In genomic region chr11:1830119-1830499, GRCh38 we compare ENCODE assay signal across 16 cellular contexts. TPM values are rescaled to one million over a fixed set of nuclear protein-coding genes. Genes with fewer than 3 reads are reported as not detected.
DNase-seq lines count a peak whose midpoint lies in the region; ATAC-seq and TF ChIP-seq lines count a peak whose summit lies in the region.
"Had no signal": no experiment of that assay in that cellular context is flagged by ENCODE, and none has a peak within 500 bp of the region (broad histone marks: within the 10 kb centered on the region; RNA-seq: fewer than 3 reads in every experiment).

No MANE protein-coding gene starts in this region.

- no peaks in the 10 kb centered on the region for H3K27me3 ChIP-seq in Panc1 (ENCODE audit: control insufficient read depth, insufficient read depth, low read length)
- no peaks in the 10 kb centered on the region for H3K27me3 ChIP-seq in neural progenitor cell

- H3K9ac ChIP-seq in neural progenitor cell: no peak overlapping the region

- H3F3A ChIP-seq in neural progenitor cell (ENCODE audit: low read depth): no peaks in the 10 kb centered on the region

- no peaks in the 10 kb centered on the region for H3K9me3 ChIP-seq in Panc1 (ENCODE audit: control insufficient read depth, insufficient read depth, low read depth, low read length)
- no peaks in the 10 kb centered on the region for H3K9me3 ChIP-seq in neural progenitor cell (ENCODE audit: low read depth)

- no TSS peak for BruUV-seq in Panc1 (replicated peaks; lab: Mats Ljungman, UMichigan)

- H3K27ac ChIP-seq in Panc1 (ENCODE audit: low read length): peak overlapping the region; percentile 99
- H3K27ac ChIP-seq in epithelial cell of prostate: peak overlapping the region; percentile 72
- peak overlapping the region in 11 of 21 experiments; percentile 38 to 89 (median 59) for H3K27ac ChIP-seq in skin epidermis
- H3K27ac ChIP-seq in neural progenitor cell: no peak overlapping the region

- H3K36me3 Mint-ChIP-seq in neural progenitor cell: no peaks in the 10 kb centered on the region

- CTCF ChIA-PET in Panc1 (lab: Charles Lee): interaction anchor here (0.5 to 7.7 kb wide), 4 partner anchors 124 to 936 kb away, joined by 3 to 168 read pairs (median 4); no protein-coding TSS in a partner anchor

- no peak overlapping the region for H3K4me3 Mint-ChIP-seq in neural progenitor cell
- H3K4me3 Mint-ChIP-seq: central memory CD8-positive, alpha-beta T cell had no signal

- TF ChIP-seq CTCF in Panc1 (IDR thresholded peaks at IDR 0.05) (no peak), neural progenitor cell (IDR thresholded peaks at IDR 0.05) (no peak)

- peaks cover 18% of the 10 kb centered on the region for H3K4me1 Mint-ChIP-seq in neural progenitor cell

- H3K4me2 ChIP-seq in neural progenitor cell: no peak overlapping the region

- POLR2A ChIA-PET in Panc1 (lab: Charles Lee): interaction anchor here (0.6 kb wide), 1 partner anchor 147 kb away, joined by 3 read pairs; no protein-coding TSS in a partner anchor

- no peak overlapping the region for H3K27ac Mint-ChIP-seq in neural progenitor cell

- intact Hi-C loops in Panc1 (cut with micrococcal nuclease; ENCODE audit: unreplicated experiment): loop anchor here (5.0 kb wide), 1 partner anchor 68 kb away; the partner anchor contains the start of gene CTSD

- DNase-seq in ELF-1 (ENCODE audit: low read depth, low spot score) (peak; percentile 39), Panc1 (ENCODE audit: low read depth, low spot score) (no peak), epithelial cell of prostate (ENCODE audit: low read depth, low spot score) (no peak), neural progenitor cell (ENCODE audit: low spot score) (no peak), MV-4-11 (lab: John Stamatoyannopoulos, UW) (no peak), OCI-M2 (lab: John Stamatoyannopoulos, UW; ENCODE audit: unreplicated experiment) (no peak)
- DNase-seq: activated naive CD4-positive, alpha-beta T cell treated with Interleukin-2 at 50 U/mL for 16 hours; GDM1; Kasumi-1; NCI-H2029 treated with DMSO at 0.1 percent for 48 hours; NCI-H774; Right ventricle myocardium superior; stimulated activated CD4-positive, alpha-beta T cell treated with anti-CD3 and anti-CD28 coated beads, Interleukin-2, amount 100 ng/mL, for 24 hours had no signal

- H3K9me3 Mint-ChIP-seq in neural progenitor cell: no peaks in the 10 kb centered on the region
- H3K9me3 Mint-ChIP-seq: central memory CD8-positive, alpha-beta T cell had no signal

- ATAC-seq in Panc1 (peak; percentile 5), HG02678 (IDR thresholded peaks at IDR 0.05; ENCODE audit: unreplicated experiment) (no peak)

- no peak overlapping the region for H2AFZ ChIP-seq in neural progenitor cell (replicated peaks)

- peaks cover 12% of the 10 kb centered on the region for H3K27me3 Mint-ChIP-seq in neural progenitor cell (ENCODE audit: insufficient read depth, low read depth)

- no peaks in the 10 kb centered on the region for H3K79me2 ChIP-seq in neural progenitor cell (ENCODE audit: low read depth)

- H3K36me3 ChIP-seq in Panc1 (ENCODE audit: control insufficient read depth, insufficient read depth, low read length) (no peaks in the 10 kb centered on the region), neural progenitor cell (no peaks in the 10 kb centered on the region)

- in situ Hi-C loops in Panc1 (cut with HindIII; ENCODE audit: low pct_unique_long_range_greater_than_20kb, low sequenced_read_pairs): no loop called here

- H4K20me1 ChIP-seq in neural progenitor cell (ENCODE audit: low read depth): no peaks in the 10 kb centered on the region

- no peak overlapping the region for H3K4me3 ChIP-seq in Panc1 (ENCODE audit: low read depth in 2 of 2, low read length in 2 of 2)
- H3K4me3 ChIP-seq in skin epidermis: no peak overlapping the region
- H3K4me3 ChIP-seq in neural progenitor cell: no peak overlapping the region

- H3K4me1 ChIP-seq in Panc1 (ENCODE audit: control insufficient read depth, insufficient read depth, low read length): peaks cover 99% of the 10 kb centered on the region
- H3K4me1 ChIP-seq in neural progenitor cell: peaks cover 18% of the 10 kb centered on the region

RNA-seq across cellular contexts. Expression of gene SYT8, which starts 4.7 kb away (rescaled TPM):
- total RNA-seq in Panc1 (2021; ENCODE audit: unreplicated experiment) (3.5 TPM), neural progenitor cell (ENCODE audit: low replicate concordance) (not detected in 2 replicates)
- polyA plus RNA-seq in Panc1 (2012; ENCODE audit: insufficient read length): 1.9 TPM
- total RNA-seq: Right ventricle myocardium superior had no signal

RNA-seq across cellular contexts. Expression of gene TNNI2, which starts 8.7 kb away (rescaled TPM):
- total RNA-seq in Panc1 (2021; ENCODE audit: unreplicated experiment) (0.46 TPM), neural progenitor cell (ENCODE audit: low replicate concordance) (1.2 and 2.6 TPM in 2 replicates)
- 0.64 TPM for polyA plus RNA-seq in Panc1 (2012; ENCODE audit: insufficient read length)
- total RNA-seq: Right ventricle myocardium superior had no signal

RNA-seq across cellular contexts. Expression of gene LSP1, which starts 22.8 kb away (rescaled TPM):
- total RNA-seq in Panc1 (2021; ENCODE audit: unreplicated experiment) (0.90 TPM), neural progenitor cell (ENCODE audit: low replicate concordance) (not detected in 2 replicates)
- polyA plus RNA-seq in Panc1 (2012; ENCODE audit: insufficient read length): 1.3 TPM
